Comparison of ENCODE assay signal across 17 cellular contexts in the genomic region with DNA sequence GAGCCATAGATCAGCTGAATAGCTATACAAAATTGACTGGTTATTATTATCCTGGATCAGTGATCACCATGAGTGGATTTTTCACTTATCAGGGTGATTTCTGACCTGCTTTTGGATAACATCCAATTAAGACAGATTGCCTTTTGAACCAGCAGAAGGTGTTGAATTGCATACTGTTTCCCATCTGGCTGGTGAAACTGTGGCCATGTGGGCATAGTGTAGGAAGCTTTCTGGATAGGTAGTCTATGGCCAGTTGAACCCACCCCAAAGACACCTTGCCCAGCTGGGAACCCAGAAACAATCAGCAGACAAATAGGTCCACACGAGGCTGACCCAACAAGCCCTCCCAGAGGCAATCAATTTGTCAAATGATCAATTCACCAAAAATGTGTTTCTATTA. TPM values are rescaled to one million over a fixed set of nuclear protein-coding genes. Genes with fewer than 3 reads are reported as not detected.
DNase-seq lines count a peak whose midpoint lies in the region; ATAC-seq, FAIRE-seq and TF ChIP-seq lines count a peak whose summit lies in the region.
"Had no signal": no experiment of that assay in that cellular context is flagged by ENCODE, and none has a peak within 500 bp of the region (broad histone marks: within the 10 kb centered on the region; RNA-seq: fewer than 3 reads in every experiment).

No MANE protein-coding gene starts in this region.

- DNase-seq in G401 (ENCODE audit: low spot score) (peak; percentile 97), NCI-H1694 treated with DMSO at 0.1 percent for 48 hours (lab: John Stamatoyannopoulos, UW) (peak; percentile 58), NCI-H69 (lab: John Stamatoyannopoulos, UW) (peak; percentile 79), glutamatergic neuron (no peak), HTR-8/SVneo (ENCODE audit: insufficient read length, low spot score) (no peak), hepatic stellate cell (ENCODE audit: low spot score) (no peak)
- no peak for DNase-seq in activated naive CD4-positive, alpha-beta T cell treated with anti-CD3 and anti-CD28 coated beads, Interleukin-2, amount 50 U/mL, for 16 hours
- DNase-seq: CD4-positive, CD25-positive, alpha-beta regulatory T cell; DMS79 treated with DMSO at 0.1 percent for 48 hours; NCI-H1930; NCI-H774; Peyer's patch had no signal

- H3K4me3 Mint-ChIP-seq in glutamatergic neuron (ENCODE audit: unreplicated experiment), result no peak overlapping the region
- H3K4me3 Mint-ChIP-seq: B cell; CD4-positive, CD25-positive, alpha-beta regulatory T cell; T-helper 2 cell treated with Interferon-gamma antibody and Interleukin-4, amounts not matched to agents 5 μg/mL and 100 μg/mL, for 36 hours had no signal

- FAIRE-seq in HTR-8/SVneo (lab: Jason Lieb, UNC), result no peak
- FAIRE-seq: G401.6 had no signal

- no peak for ATAC-seq in GM21529 (IDR thresholded peaks at IDR 0.05; ENCODE audit: unreplicated experiment)
- ATAC-seq: Right ventricle myocardium inferior had no signal

- TF ChIP-seq CTCF in glutamatergic neuron (IDR thresholded peaks at IDR 0.05; ENCODE audit: partially characterized antibody, unreplicated experiment), result no peak

- in situ Hi-C loops in G401 (cut with HindIII; ENCODE audit: low sequenced_read_pairs), result no loop called here

- peak overlapping the region; percentile 19 for H3K27ac Mint-ChIP-seq in glutamatergic neuron (ENCODE audit: unreplicated experiment)
- H3K27ac Mint-ChIP-seq: B cell; CD4-positive, CD25-positive, alpha-beta regulatory T cell; T-helper 2 cell treated with Interferon-gamma antibody and Interleukin-4, amounts not matched to agents 5 μg/mL and 100 μg/mL, for 36 hours had no signal

- H3K9me3 Mint-ChIP-seq in glutamatergic neuron (ENCODE audit: unreplicated experiment), result peaks cover 2% of the 10 kb centered on the region
- H3K9me3 Mint-ChIP-seq: T-helper 2 cell treated with Interferon-gamma antibody and Interleukin-4, amounts not matched to agents 5 μg/mL and 100 μg/mL, for 36 hours had no signal

- no peaks in the 10 kb centered on the region for H3K27me3 Mint-ChIP-seq in glutamatergic neuron (ENCODE audit: unreplicated experiment)

- peaks cover 7% of the 10 kb centered on the region for H3K36me3 Mint-ChIP-seq in glutamatergic neuron (ENCODE audit: unreplicated experiment)
- H3K36me3 Mint-ChIP-seq: CD4-positive, CD25-positive, alpha-beta regulatory T cell had no signal

- peaks cover 11% of the 10 kb centered on the region for H3K4me1 Mint-ChIP-seq in glutamatergic neuron (ENCODE audit: low read depth, unreplicated experiment)
- H3K4me1 Mint-ChIP-seq: B cell; CD4-positive, CD25-positive, alpha-beta regulatory T cell had no signal

RNA-seq across cellular contexts. Expression of a gene that starts 29.3 kb away (rescaled TPM):
- total RNA-seq in G401 (2014; rRNA removed; shearing (Covaris generic)), result 1.1 and 15.8 TPM in 2 replicates
- 54.7 TPM for total RNA-seq in glutamatergic neuron (ENCODE audit: unreplicated experiment)
- total RNA-seq: B cell; CD4-positive, CD25-positive, alpha-beta regulatory T cell had no signal

Comparison
In these comparisons a context has a peak if more than half of its experiments do, and no peak if none do; other contexts are left out.
1. DNase-seq: peak in G401 (single experiment), NCI-H1694 treated with DMSO at 0.1 percent for 48 hours (single experiment) and NCI-H69 (single experiment); none in glutamatergic neuron (single experiment), activated naive CD4-positive, alpha-beta T cell treated with anti-CD3 and anti-CD28 coated beads, Interleukin-2, amount 50 U/mL, for 16 hours (single experiment), HTR-8/SVneo (single experiment) and hepatic stellate cell (single experiment).